34 cellular contexts compared by ENCODE assay signal in the genomic region with DNA sequence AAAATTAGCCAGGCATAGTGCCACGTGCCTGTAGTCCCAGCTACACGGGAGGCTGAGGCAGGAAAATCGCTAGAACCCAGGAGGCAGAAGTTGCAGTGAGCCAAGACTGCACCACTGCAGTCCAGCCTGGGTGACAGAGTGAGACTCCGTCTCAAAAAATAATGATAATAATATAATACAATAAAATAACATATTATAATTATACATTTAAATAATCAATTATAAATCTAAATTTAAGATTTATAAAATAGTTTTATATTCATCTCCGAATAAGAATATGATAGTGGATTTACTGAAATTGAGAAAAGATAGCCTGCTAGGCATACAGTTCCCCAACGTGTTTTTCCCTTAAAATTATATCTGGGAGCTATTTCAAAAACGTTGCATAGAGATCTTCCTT.
"Had no signal": no experiment of that assay in that cellular context is flagged by ENCODE, and none has a peak within 500 bp of the region (broad histone marks: within the 10 kb centered on the region; RNA-seq: fewer than 3 reads in every experiment).

No MANE protein-coding gene starts in this region.

- H3K36me3 ChIP-seq: MG63 had no signal

- H3K4me2 ChIP-seq: KMS-11 had no signal

- H3K27ac ChIP-seq: KMS-11 had no signal

- H3K9me3 ChIP-seq: MG63 had no signal

- H3K27me3 ChIP-seq: MG63 had no signal

- H3K4me3 ChIP-seq: MG63 had no signal

- H3K9ac ChIP-seq: KMS-11 had no signal

- DNase-seq: Karpas-422, Kasumi-1, MG63, MM.1S, MV-4-11, NCI-H1048, NCI-H1092, NCI-H1092 treated with DMSO at 0.1 percent for 48 hours, NCI-H1105, NCI-H1105 treated with DMSO at 0.1 percent for 48 hours, NCI-H1417, NCI-H1417 treated with DMSO at 0.1 percent for 48 hours, NCI-H1436, NCI-H1436 treated with DMSO at 0.1 percent for 48 hours, NCI-H146, NCI-H1694, NCI-H1694 treated with DMSO at 0.1 percent for 48 hours, NCI-H187, NCI-H187 treated with DMSO at 0.1 percent for 48 hours, NCI-H1930, NCI-H2029, NCI-H2029 treated with DMSO at 0.1 percent for 48 hours, NCI-H2081, NCI-H2081 treated with DMSO at 0.1 percent for 48 hours, NCI-H2107, NCI-H2171, NCI-H2171 treated with DMSO at 0.1 percent for 48 hours, NCI-H2227 treated with DMSO at 0.1 percent for 48 hours, NCI-H226, NCI-H345, NCI-H446, NCI-H446 treated with DMSO at 0.1 percent for 48 hours, NCI-H510A had no signal
